16 cellular contexts compared by ENCODE assay signal in genomic region chr1:230057681-230058565, GRCh38.
"Had no signal": no experiment of that assay in that cellular context is flagged by ENCODE, and none has a peak within 500 bp of the region (broad histone marks: within the 10 kb centered on the region; RNA-seq: fewer than 3 reads in every experiment).

No MANE protein-coding gene starts in this region.

- H3K4me3 ChIP-seq: left ventricle myocardium inferior, lower lobe of right lung had no signal

- H3K27ac ChIP-seq: foreskin keratinocyte, left ventricle myocardium inferior, lower lobe of right lung, neutrophil had no signal

- H3K36me3 ChIP-seq: left ventricle myocardium inferior, lower lobe of right lung, neutrophil had no signal

- H3K4me1 ChIP-seq: foreskin keratinocyte, left ventricle myocardium inferior, lower lobe of right lung had no signal

- FAIRE-seq: colon, kidney, small intestine, urothelium cell line had no signal

- ATAC-seq: effector memory CD8-positive, alpha-beta T cell; foreskin keratinocyte; lower lobe of right lung; right cardiac atrium had no signal

- H3K9me3 ChIP-seq: neutrophil had no signal

- H3K27me3 ChIP-seq: neutrophil had no signal

- DNase-seq: effector memory CD8-positive, alpha-beta T cell; foreskin keratinocyte; kidney; left cardiac atrium; left ventricle myocardium inferior; lower lobe of right lung; mesenchymal stem cell; midbrain; naive B cell; right cardiac atrium; small intestine; stimulated activated CD4-positive, alpha-beta T cell treated with anti-CD3 and anti-CD28 coated beads, Interleukin-2, amount 100 ng/mL, for 48 hours; stimulated activated naive CD4-positive, alpha-beta T cell treated with Interleukin-2 at 50 U/mL for 16 hours had no signal
